ENCODE assay signal across 14 cellular contexts in genomic region chr5:78610163-78610583, GRCh38. TPM values are rescaled to one million over a fixed set of nuclear protein-coding genes. Genes with fewer than 3 reads are reported as not detected.
DNase-seq lines count a peak whose midpoint lies in the region; ATAC-seq and TF ChIP-seq lines count a peak whose summit lies in the region.
"Had no signal": no experiment of that assay in that cellular context is flagged by ENCODE, and none has a peak within 500 bp of the region (broad histone marks: within the 10 kb centered on the region; RNA-seq: fewer than 3 reads in every experiment).

No MANE protein-coding gene starts in this region.

- TF ChIP-seq CTCF in esophagus muscularis mucosa (IDR thresholded peaks at IDR 0.05) (no peak), vagina (IDR thresholded peaks at IDR 0.05) (no peak), foreskin keratinocyte (conservative IDR thresholded peaks at IDR 0.05) (no peak)

- TF ChIP-seq POLR2A in esophagus muscularis mucosa (IDR thresholded peaks at IDR 0.05; ENCODE audit: low read depth) (no peak), vagina (IDR thresholded peaks at IDR 0.05) (no peak)

- 45% methylated on average over 6 of the region's 7 CpGs for WGBS in esophagus muscularis mucosa

- ATAC-seq in Right ventricle myocardium inferior (peak; percentile 76), GM21381 (IDR thresholded peaks at IDR 0.05; ENCODE audit: unreplicated experiment) (no peak), HG03159 (IDR thresholded peaks at IDR 0.05; ENCODE audit: unreplicated experiment) (no peak), foreskin keratinocyte (no peak)

- H3K4me3 ChIP-seq in esophagus muscularis mucosa = no peak overlapping the region
- H3K4me3 ChIP-seq in vagina = no peak overlapping the region
- H3K4me3 ChIP-seq: psoas muscle, SK-N-MC had no signal

- H3K4me1 ChIP-seq in esophagus muscularis mucosa = peaks cover 15 to 84% (median 72%) of the 10 kb centered on the region in 4 donors
- H3K4me1 ChIP-seq in vagina = peaks cover 34% of the 10 kb centered on the region
- H3K4me1 ChIP-seq in foreskin keratinocyte = peaks cover 5% of the 10 kb centered on the region
- H3K4me1 ChIP-seq: psoas muscle had no signal

- H3K27me3 ChIP-seq in esophagus muscularis mucosa (no peaks in the 10 kb centered on the region), vagina (no peaks in the 10 kb centered on the region), foreskin keratinocyte (no peaks in the 10 kb centered on the region)

- H3K36me3 ChIP-seq in esophagus muscularis mucosa (no peaks in the 10 kb centered on the region), vagina (no peaks in the 10 kb centered on the region)

- H3K27ac ChIP-seq in esophagus muscularis mucosa (replicated peaks in 1 of 4) (peak overlapping the region; percentile 74 to 81 (median 77)), vagina (peak overlapping the region; percentile 22), foreskin keratinocyte (no peak overlapping the region)
- H3K27ac ChIP-seq: psoas muscle, SK-N-MC had no signal

- no peak for TF ChIP-seq EP300 in esophagus muscularis mucosa (IDR thresholded peaks at IDR 0.05)

- intact Hi-C loops in Right ventricle myocardium inferior (cut with DNase I) (no loop called here), cardiac septum (cut with DNase I) (no loop called here), esophagus muscularis mucosa (cut with DNase I) (no loop called here), vagina (cut with DNase I) (no loop called here)

- DNase-seq in Right ventricle myocardium inferior (ENCODE audit: missing footprints) (no peak), cardiac septum (ENCODE audit: low spot score) (no peak), esophagus muscularis mucosa (ENCODE audit: extremely low spot score) (no peak), mucosa of gallbladder (ENCODE audit: low spot score) (peak; percentile 66), vagina (ENCODE audit: extremely low spot score in 2 of 2) (no peak), foreskin keratinocyte (no peak)
- DNase-seq: ACHN, DMS79, NCI-H1417, NCI-H774, psoas muscle had no signal

- no peaks in the 10 kb centered on the region for H3K9me3 ChIP-seq in esophagus muscularis mucosa
- H3K9me3 ChIP-seq in vagina = no peaks in the 10 kb centered on the region
- H3K9me3 ChIP-seq: psoas muscle had no signal

RNA-seq across cellular contexts. Expression of gene LHFPL2, which starts 38.4 kb away (rescaled TPM):
- 6.0 TPM for total RNA-seq in Right ventricle myocardium inferior
- total RNA-seq in cardiac septum = 7.9 TPM
- 10 to 100 TPM; 24.1 to 40.9 (median 28.1) TPM for total RNA-seq in esophagus muscularis mucosa
- 22.5 TPM for total RNA-seq in mucosa of gallbladder
- total RNA-seq in vagina = 24.8 TPM
- total RNA-seq in foreskin keratinocyte = 18.9 and 22.5 TPM in 2 replicates
- polyA plus RNA-seq in foreskin keratinocyte = 6.6 and 6.9 TPM in 2 replicates
